Comparison of ENCODE assay signal across 9 cellular contexts in the genomic region with DNA sequence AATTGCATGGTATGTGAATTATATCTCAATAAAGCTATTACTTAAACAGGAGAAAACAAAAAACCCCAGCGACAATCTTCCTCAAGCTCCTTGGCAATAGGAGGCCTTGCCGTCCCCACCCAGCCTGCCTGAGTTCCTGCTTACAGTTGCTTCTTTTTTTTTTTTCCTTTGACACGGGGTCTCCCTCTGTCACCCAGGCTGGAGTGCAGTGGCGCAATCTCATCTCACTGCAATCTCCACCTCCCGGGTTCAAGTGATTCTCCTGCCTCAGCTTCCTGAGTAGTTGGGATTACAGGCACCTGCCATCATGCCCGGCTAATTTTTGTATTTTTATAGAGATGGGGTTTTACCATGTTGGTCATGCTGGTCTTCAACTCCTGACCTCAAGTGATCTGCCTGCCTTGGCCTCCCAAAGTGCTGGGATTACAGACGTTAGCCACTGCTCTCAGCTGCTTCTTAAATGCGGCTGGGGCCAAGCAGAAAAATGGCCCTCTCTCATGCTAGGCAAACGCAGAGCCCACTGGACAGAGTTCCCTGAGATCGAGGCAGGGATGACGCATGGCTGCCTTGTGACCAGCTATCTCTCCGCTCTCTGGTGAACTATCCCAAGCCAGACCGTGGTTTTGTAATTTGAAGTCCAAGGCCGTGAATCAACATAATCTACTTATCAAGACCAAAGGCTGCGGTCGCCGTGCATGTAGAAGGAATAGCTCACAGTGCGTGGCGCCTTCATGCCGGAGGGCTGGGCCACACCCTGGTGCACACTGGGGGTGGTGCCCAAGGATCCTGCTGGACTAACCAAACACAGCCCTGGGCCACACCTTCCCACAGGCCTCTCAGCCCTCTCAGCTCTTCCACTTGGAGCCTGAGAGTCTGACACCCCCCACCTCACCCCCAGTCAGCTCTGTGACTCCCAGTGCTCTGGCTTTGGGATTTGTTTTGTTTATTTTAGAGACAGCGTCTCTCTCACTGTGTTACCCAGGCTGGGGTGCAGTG.
DNase-seq lines count a peak whose midpoint lies in the region; ATAC-seq and TF ChIP-seq lines count a peak whose summit lies in the region.
"Had no signal": no experiment of that assay in that cellular context is flagged by ENCODE, and none has a peak within 500 bp of the region (broad histone marks: within the 10 kb centered on the region; RNA-seq: fewer than 3 reads in every experiment).

No MANE protein-coding gene starts in this region.

- TF ChIP-seq CTCF in MCF 10A (IDR thresholded peaks at IDR 0.05; ENCODE audit: unreplicated experiment) (no peak), mammary epithelial cell (conservative IDR thresholded peaks at IDR 0.05 in 1 of 2, IDR thresholded peaks at IDR 0.05 in 1 of 2; ENCODE audit: extremely low read depth in 1 of 2, insufficient read depth in 1 of 2, low read depth in 1 of 2, low read length in 2 of 2) (no peak)

- H3K79me2 ChIP-seq in mammary epithelial cell (ENCODE audit: insufficient read depth, low read length) = no peaks in the 10 kb centered on the region

- no peaks in the 10 kb centered on the region for H3K9me3 ChIP-seq in mammary epithelial cell (replicated peaks; ENCODE audit: insufficient read depth, low read length)

- dilution Hi-C loops in mammary epithelial cell (cut with HindIII; ENCODE audit: low sequenced_read_pairs) = loop anchor here (5.0 kb wide), 1 partner anchor 93 kb away; no protein-coding TSS in a partner anchor

- POLR2A ChIA-PET in MCF 10A (lab: Yijun Ruan, JAX) = interaction anchor here (0.7 kb wide), 1 partner anchor 24 kb away, joined by 3 read pairs; no protein-coding TSS in a partner anchor

- in situ Hi-C loops in mammary epithelial cell (cut with MboI; ENCODE audit: low sequenced_read_pairs in 2 of 2) = no loop called here

- H3K9me3 Mint-ChIP-seq in MCF 10A (ENCODE audit: unreplicated experiment) = no peaks in the 10 kb centered on the region

- H3K27me3 Mint-ChIP-seq in MCF 10A (ENCODE audit: insufficient read depth, unreplicated experiment) = no peaks in the 10 kb centered on the region

- intact Hi-C loops in MCF 10A (cut with micrococcal nuclease) (no loop called here), mammary epithelial cell (cut with micrococcal nuclease) (no loop called here)

- WGBS in mammary epithelial cell (ENCODE audit: low coverage, missing lambda C conversion rate) = 88% methylated on average over 18 of the region's 21 CpGs
- WGBS in urinary bladder = 68% methylated on average over 21 of the region's 21 CpGs

- no peak for ATAC-seq in HG03565 (IDR thresholded peaks at IDR 0.05; ENCODE audit: unreplicated experiment)
- ATAC-seq in activated CD4-positive, CD25-positive, alpha-beta regulatory T cell treated with anti-CD3 and anti-CD28 coated beads, Interleukin-2, amount 50 U/mL, for 24 hours = no peak

- H4K20me1 ChIP-seq in mammary epithelial cell (ENCODE audit: insufficient read depth, low read length) = no peaks in the 10 kb centered on the region

- H3K4me1 ChIP-seq in mammary epithelial cell (ENCODE audit: insufficient read depth, low read length) (no peaks in the 10 kb centered on the region), urinary bladder (ENCODE audit: insufficient read depth) (no peaks in the 10 kb centered on the region)

- H3K4me3 ChIP-seq in mammary epithelial cell (replicated peaks in 1 of 3; ENCODE audit: insufficient read depth in 1 of 3, low read depth in 2 of 3, low read length in 3 of 3) = no peak overlapping the region
- no peak overlapping the region for H3K4me3 ChIP-seq in urinary bladder (ENCODE audit: low read depth, low read length)

- H3K27me3 ChIP-seq in mammary epithelial cell (ENCODE audit: insufficient read depth, low read length) = no peaks in the 10 kb centered on the region

- CTCF ChIA-PET in MCF 10A (lab: Yijun Ruan, JAX) = interaction anchor here (0.9 kb wide), 1 partner anchor 14 kb away, joined by 3 read pairs; no protein-coding TSS in a partner anchor
- CTCF ChIA-PET in mammary epithelial cell (lab: Charles Lee; ENCODE audit: low non-redundant PET) = interaction anchor here (0.5 kb wide), 1 partner anchor 112 kb away, joined by 3 read pairs; no protein-coding TSS in a partner anchor

- H2AFZ ChIP-seq in mammary epithelial cell (ENCODE audit: low read depth, low read length) = no peak overlapping the region

- BruUV-seq in MCF 10A (replicated peaks; lab: Mats Ljungman, UMichigan) = no TSS peak
- BruUV-seq in mammary epithelial cell (replicated peaks; lab: Mats Ljungman, UMichigan) = no TSS peak

- no peak overlapping the region for H3K4me2 ChIP-seq in mammary epithelial cell (ENCODE audit: insufficient read depth, low read depth, low read length)

- H3K36me3 ChIP-seq in mammary epithelial cell (ENCODE audit: insufficient read depth, low read length) = no peaks in the 10 kb centered on the region
- H3K36me3 ChIP-seq in urinary bladder (ENCODE audit: insufficient read depth) = no peaks in the 10 kb centered on the region

- peaks cover 8% of the 10 kb centered on the region for H3K4me1 Mint-ChIP-seq in MCF 10A (ENCODE audit: insufficient read depth, unreplicated experiment)

- no peaks in the 10 kb centered on the region for H3K36me3 Mint-ChIP-seq in MCF 10A (ENCODE audit: insufficient read depth, unreplicated experiment)

- H3K27ac ChIP-seq in mammary epithelial cell (ENCODE audit: insufficient read depth, low read depth, low read length) (no peak overlapping the region), urinary bladder (ENCODE audit: low read depth) (peak overlapping the region; percentile 55)

- DNase-seq in MCF 10A (ENCODE audit: unreplicated experiment) (peak; percentile 75), mammary epithelial cell (no peak), SW480 (ENCODE audit: low spot score) (peak; percentile 92), islet precursor cell (peak; percentile 63), NCI-H146 (lab: John Stamatoyannopoulos, UW) (no peak)
- DNase-seq: T-helper 1 cell had no signal

- H3K27ac Mint-ChIP-seq in MCF 10A (ENCODE audit: low read depth, unreplicated experiment) = no peak overlapping the region

- no peak overlapping the region for H3K9ac ChIP-seq in mammary epithelial cell (ENCODE audit: insufficient read depth, low read length)

- no peak overlapping the region for H3K4me3 Mint-ChIP-seq in MCF 10A (ENCODE audit: unreplicated experiment)

Comparison
In these comparisons a context has a peak if more than half of its experiments do, and no peak if none do; other contexts are left out.
1. DNase-seq: peak in MCF 10A (single experiment), SW480 (single experiment) and islet precursor cell (single experiment); none in mammary epithelial cell (single experiment) and NCI-H146 (single experiment).